8 cellular contexts compared by ENCODE assay signal in the genomic region with DNA sequence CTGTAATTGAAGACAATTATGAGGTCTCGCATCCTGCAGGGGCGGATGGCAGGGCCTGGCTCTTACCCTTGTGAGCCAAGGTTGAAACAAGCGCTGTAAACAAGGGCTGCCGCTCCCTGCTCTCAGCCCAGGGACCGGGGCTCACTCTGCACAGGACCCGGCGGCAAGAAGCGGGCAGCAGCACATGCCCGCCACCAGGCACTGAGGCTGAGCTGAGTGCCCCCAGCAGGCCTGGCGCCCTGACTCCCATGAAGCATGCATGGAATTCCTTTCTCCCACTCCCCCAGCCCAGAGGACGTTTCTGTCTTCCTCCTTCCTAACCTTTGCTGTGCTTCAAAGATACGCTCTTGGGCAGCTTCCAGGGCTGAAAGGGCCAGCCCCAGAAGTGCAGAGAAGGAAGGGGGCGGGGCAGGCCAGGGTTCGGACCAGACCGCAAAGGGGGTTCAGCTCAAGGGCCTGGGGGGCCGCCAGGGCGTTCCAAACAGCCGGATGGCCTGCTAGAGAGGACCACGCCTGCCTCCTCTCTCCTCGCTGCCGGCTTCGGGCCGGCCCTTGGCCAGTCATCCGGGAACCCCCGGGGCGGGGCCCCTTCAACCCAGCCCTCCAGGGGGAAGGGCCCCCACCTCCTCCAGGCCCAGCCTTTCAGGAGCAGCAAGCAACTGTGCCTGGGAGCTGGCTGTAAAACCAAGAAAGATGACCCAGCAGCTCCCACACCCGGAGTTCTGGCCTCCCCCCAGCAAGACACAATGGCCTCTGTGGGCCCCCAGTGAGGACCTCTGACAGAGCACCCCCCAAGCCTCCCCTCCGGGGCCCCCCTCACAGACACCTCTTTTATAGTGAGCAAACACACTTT.
A peak's percentile ranks its signal among the peaks of the same experiment; 100 is the strongest.
DNase-seq lines count a peak whose midpoint lies in the region; ATAC-seq and TF ChIP-seq lines count a peak whose summit lies in the region.

No MANE protein-coding gene starts in this region.

- DNase-seq in CD8-positive, alpha-beta T cell = no peak
- DNase-seq in astrocyte of the cerebellum (ENCODE audit: low read depth) (peak; percentile 78), right cardiac atrium (peak; percentile 95 to 98 (median 98)), posterior cingulate gyrus (peak in 6 of 10 donors; percentile 63 to 93 (median 75)), KG1 (lab: John Stamatoyannopoulos, UW) (no peak)
- DNase-seq in NK-92 treated with Interleukin-12 subunit alpha and Interleukin-12 subunit beta, amount 100 ng/mL, for 24 hours (lab: John Stamatoyannopoulos, UW) = no peak

- TF ChIP-seq CTCF in CD8-positive, alpha-beta T cell (IDR thresholded peaks at IDR 0.05) = no peak
- TF ChIP-seq CTCF in astrocyte of the cerebellum (IDR thresholded peaks at IDR 0.05; ENCODE audit: low read depth, low read length, missing control alignments) = no peak

- intact Hi-C loops in CD8-positive, alpha-beta T cell (cut with DNase I, micrococcal nuclease) = no loop called here
- intact Hi-C loops in right cardiac atrium (cut with DNase I) = no loop called here
- intact Hi-C loops in posterior cingulate gyrus (cut with DNase I) = no loop called here

- peak overlapping the region; percentile 91 for H3K27ac Mint-ChIP-seq in CD8-positive, alpha-beta T cell

- 3% methylated on average over 28 of the region's 28 CpGs for WGBS in right cardiac atrium

- no peaks in the 10 kb centered on the region for H3K9me3 ChIP-seq in CD8-positive, alpha-beta T cell (ENCODE audit: low read length)
- H3K9me3 ChIP-seq in HUES48 (ENCODE audit: control insufficient read depth, insufficient read depth, low read length) (no peaks in the 10 kb centered on the region), right cardiac atrium (ENCODE audit: control insufficient read depth, low read length) (no peaks in the 10 kb centered on the region)

- H3K36me3 Mint-ChIP-seq in CD8-positive, alpha-beta T cell = peaks cover 29% of the 10 kb centered on the region

- in situ Hi-C loops in astrocyte of the cerebellum (cut with HindIII; ENCODE audit: low sequenced_read_pairs) = no loop called here

- H3K27me3 ChIP-seq in CD8-positive, alpha-beta T cell (ENCODE audit: insufficient read depth, low read length) = no peaks in the 10 kb centered on the region
- H3K27me3 ChIP-seq in HUES48 (ENCODE audit: control insufficient read depth, insufficient read depth, low read length) (no peaks in the 10 kb centered on the region), right cardiac atrium (ENCODE audit: control insufficient read depth, insufficient read depth) (no peaks in the 10 kb centered on the region)

- H3K9ac ChIP-seq in HUES48 (ENCODE audit: low read depth, low read length) = peak overlapping the region; percentile 45; the same call in 1 of the 2 replicates

- CTCF ChIA-PET in CD8-positive, alpha-beta T cell (lab: Charles Lee) = interaction anchor here (1.4 kb wide), 1 partner anchor 11 kb away, joined by 4 read pairs; no protein-coding TSS in a partner anchor

- H3K9me3 Mint-ChIP-seq in CD8-positive, alpha-beta T cell = no peaks in the 10 kb centered on the region

- POLR2A ChIA-PET in CD8-positive, alpha-beta T cell (lab: Charles Lee) = interaction anchor here (0.6 kb wide), 1 partner anchor 273 kb away, joined by 6 read pairs; no protein-coding TSS in a partner anchor

- no peak for ATAC-seq in CD8-positive, alpha-beta T cell
- ATAC-seq in right cardiac atrium (peak; percentile 95), HG03460 (IDR thresholded peaks at IDR 0.05; ENCODE audit: unreplicated experiment) (no peak)

- H3K36me3 ChIP-seq in CD8-positive, alpha-beta T cell (ENCODE audit: insufficient read depth, low read length) = peaks cover 26% of the 10 kb centered on the region
- peaks cover 17% of the 10 kb centered on the region for H3K36me3 ChIP-seq in HUES48 (ENCODE audit: control insufficient read depth, insufficient read depth, low read length)

- H3K27me3 Mint-ChIP-seq in CD8-positive, alpha-beta T cell (ENCODE audit: low read depth) = no peaks in the 10 kb centered on the region

- H3K4me1 ChIP-seq in CD8-positive, alpha-beta T cell (ENCODE audit: insufficient read depth, low read length) = peaks cover 45% of the 10 kb centered on the region
- H3K4me1 ChIP-seq in HUES48 (ENCODE audit: control insufficient read depth, insufficient read depth, low read length) (peaks cover 45% of the 10 kb centered on the region), right cardiac atrium (ENCODE audit: control insufficient read depth, insufficient read depth, low read length) (peaks cover 14% of the 10 kb centered on the region)

- no peak overlapping the region for H3K4me3 ChIP-seq in CD8-positive, alpha-beta T cell (ENCODE audit: low read depth, low read length)
- H3K4me3 ChIP-seq in HUES48 (ENCODE audit: low read depth, low read length) (peak overlapping the region; percentile 43), astrocyte of the cerebellum (ENCODE audit: low read depth, low read length) (peak overlapping the region; percentile 38), right cardiac atrium (ENCODE audit: low read length) (peak overlapping the region; percentile 2)

- peaks cover 57% of the 10 kb centered on the region for H3K4me1 Mint-ChIP-seq in CD8-positive, alpha-beta T cell (ENCODE audit: low read depth)

- H3K27ac ChIP-seq in CD8-positive, alpha-beta T cell (ENCODE audit: low read depth, low read length) = peak overlapping the region; percentile 30
- peak overlapping the region; percentile 83 for H3K27ac ChIP-seq in HUES48 (ENCODE audit: low read depth, low read length)
- H3K27ac ChIP-seq in right cardiac atrium (ENCODE audit: low read length) = peak overlapping the region; percentile 86

- no peak overlapping the region for H3K4me3 Mint-ChIP-seq in CD8-positive, alpha-beta T cell

Comparison
In these comparisons a context has a peak if more than half of its experiments do, and no peak if none do; other contexts are left out.
1. ATAC-seq: peak in right cardiac atrium (2 of 2); none in CD8-positive, alpha-beta T cell (single experiment) and HG03460 (single experiment).
2. DNase-seq: peak in astrocyte of the cerebellum (single experiment), right cardiac atrium (3 of 3) and posterior cingulate gyrus (6 of 10); none in CD8-positive, alpha-beta T cell (0 of 7), KG1 (single experiment) and NK-92 treated with Interleukin-12 subunit alpha and Interleukin-12 subunit beta, amount 100 ng/mL, for 24 hours (single experiment).
3. H3K27ac ChIP-seq: peak in every context shown above with its lines; median percentile 86 in right cardiac atrium; 83 in HUES48; 30 in CD8-positive, alpha-beta T cell.